In the genomic region with DNA sequence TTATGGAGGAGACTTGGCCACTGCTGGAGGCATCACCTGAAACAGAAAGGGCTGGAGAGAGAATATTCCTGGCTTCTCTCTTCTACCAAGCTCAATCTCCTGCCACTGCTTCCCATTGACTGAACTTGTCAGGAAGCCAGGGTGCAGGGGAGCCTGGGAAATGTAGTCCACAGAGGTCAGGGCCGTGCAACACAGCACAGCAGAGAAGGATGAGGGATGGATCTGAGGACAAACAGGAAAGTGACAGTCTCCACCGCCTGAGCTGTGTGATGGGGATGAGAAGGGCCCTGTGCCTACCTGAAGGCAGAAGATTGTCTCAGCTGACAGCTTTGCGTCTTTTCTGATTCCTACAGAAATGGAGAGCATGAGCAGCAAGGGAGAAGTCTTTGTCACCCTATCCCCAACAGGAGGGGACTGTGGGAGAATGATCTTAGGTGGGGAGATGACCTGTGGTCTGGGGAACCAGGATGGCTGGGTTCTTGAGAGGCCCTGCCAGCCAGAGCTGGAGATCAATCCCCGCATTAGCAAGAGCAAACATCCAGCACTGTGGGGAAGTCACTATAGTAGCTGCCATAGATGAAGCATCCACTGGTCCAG, we compare ENCODE assay signal across 9 cellular contexts.
DNase-seq lines count a peak whose midpoint lies in the region; ATAC-seq and TF ChIP-seq lines count a peak whose summit lies in the region.
"Had no signal": no experiment of that assay in that cellular context is flagged by ENCODE, and none has a peak within 500 bp of the region (broad histone marks: within the 10 kb centered on the region; RNA-seq: fewer than 3 reads in every experiment).

No MANE protein-coding gene starts in this region.

- H3K27ac ChIP-seq in liver (ENCODE audit: low read depth in 1 of 2, low read length in 2 of 2), result no peak overlapping the region
- H3K27ac ChIP-seq in CD8-positive, alpha-beta memory T cell (ENCODE audit: low read depth, low read length), result no peak overlapping the region
- H3K27ac ChIP-seq: PC-9 had no signal

- H3K27ac Mint-ChIP-seq in CD8-positive, alpha-beta memory T cell, result peak overlapping the region in 1 of 8 donors; percentile 32

- CTCF ChIA-PET in CD8-positive, alpha-beta memory T cell (lab: Charles Lee), result no interaction called here

- H3K4me3 ChIP-seq in astrocyte of the spinal cord (ENCODE audit: low read depth, low read length), result no peak overlapping the region
- no peak overlapping the region for H3K4me3 ChIP-seq in liver (ENCODE audit: low read depth in 1 of 3, low read length in 3 of 3)
- H3K4me3 ChIP-seq in CD8-positive, alpha-beta memory T cell (ENCODE audit: low read length), result no peak overlapping the region
- H3K4me3 ChIP-seq: PC-9 had no signal

- no peak overlapping the region for H3K4me3 Mint-ChIP-seq in CD8-positive, alpha-beta memory T cell

- 53% methylated on average over 4 of the region's 4 CpGs for WGBS in liver

- ATAC-seq in GM18505 (IDR thresholded peaks at IDR 0.05; ENCODE audit: unreplicated experiment), result no peak

- DNase-seq in C1 segment of cervical spinal cord (lab: John Stamatoyannopoulos, UW) (peak in 10 of 14 donors; percentile 3 to 24 (median 14)), astrocyte of the spinal cord (ENCODE audit: low read depth, low spot score) (peak; percentile 45), KG1 (lab: John Stamatoyannopoulos, UW) (no peak), NCI-H524 treated with DMSO at 0.1 percent for 48 hours (lab: John Stamatoyannopoulos, UW) (no peak)
- no peak for DNase-seq in CD8-positive, alpha-beta memory T cell

- H3K4me1 ChIP-seq in liver (ENCODE audit: control insufficient read depth in 4 of 4, insufficient read depth in 4 of 4, low read length in 3 of 4), result peaks cover 9 to 25% (median 20%) of the 10 kb centered on the region in 4 donors
- H3K4me1 ChIP-seq in CD8-positive, alpha-beta memory T cell (ENCODE audit: insufficient read depth, low read length), result peaks cover 5% of the 10 kb centered on the region

- POLR2A ChIA-PET in CD8-positive, alpha-beta memory T cell (lab: Charles Lee), result no interaction called here

- H3K36me3 ChIP-seq in liver (ENCODE audit: control insufficient read depth in 4 of 4, insufficient read depth in 3 of 4, low read depth in 1 of 4, low read length in 3 of 4), result no peaks in the 10 kb centered on the region
- H3K36me3 ChIP-seq in CD8-positive, alpha-beta memory T cell (ENCODE audit: insufficient read depth, low read length), result no peaks in the 10 kb centered on the region

- H3K27me3 Mint-ChIP-seq in CD8-positive, alpha-beta memory T cell, result no peaks in the 10 kb centered on the region

- no peak for TF ChIP-seq CTCF in astrocyte of the spinal cord (IDR thresholded peaks at IDR 0.05; ENCODE audit: low read depth, low read length)
- no peak for TF ChIP-seq CTCF in liver (IDR thresholded peaks at IDR 0.05; ENCODE audit: low read depth, low read length, missing input control)

- no peaks in the 10 kb centered on the region for H3K9me3 ChIP-seq in liver (ENCODE audit: control insufficient read depth in 4 of 4, low read length in 3 of 4)
- no peaks in the 10 kb centered on the region for H3K9me3 ChIP-seq in CD8-positive, alpha-beta memory T cell (ENCODE audit: low read length)

- no peak overlapping the region for H3K9ac ChIP-seq in liver (ENCODE audit: low read depth in 1 of 2, low read length in 2 of 2)

- no peaks in the 10 kb centered on the region for H3K36me3 Mint-ChIP-seq in CD8-positive, alpha-beta memory T cell

- TF ChIP-seq POLR2A in GM18505 (IDR thresholded peaks at IDR 0.05; ENCODE audit: borderline replicate concordance, extremely low read depth, insufficient read depth, insufficient read length), result no peak

- TF ChIP-seq EP300 in Ishikawa (IDR thresholded peaks at IDR 0.05; ENCODE audit: borderline replicate concordance), result no peak

- in situ Hi-C loops in astrocyte of the spinal cord (cut with HindIII; ENCODE audit: low sequenced_read_pairs), result no loop called here

- peaks cover 20 to 22% (median 20%) of the 10 kb centered on the region in 3 donors for H3K4me1 Mint-ChIP-seq in CD8-positive, alpha-beta memory T cell

- TF ChIP-seq RAD21 in Ishikawa (IDR thresholded peaks at IDR 0.05; ENCODE audit: low read depth), result no peak
- TF ChIP-seq RAD21 in liver (IDR thresholded peaks at IDR 0.05), result peak; percentile 27 to 63

- no peaks in the 10 kb centered on the region for H3K27me3 ChIP-seq in liver (ENCODE audit: control insufficient read depth in 4 of 4, insufficient read depth in 4 of 4, low read length in 3 of 4)
- peaks cover 3% of the 10 kb centered on the region for H3K27me3 ChIP-seq in CD8-positive, alpha-beta memory T cell (ENCODE audit: insufficient read depth, low read length, poor library complexity, severe bottlenecking)

- H3K9me3 Mint-ChIP-seq in CD8-positive, alpha-beta memory T cell, result no peaks in the 10 kb centered on the region

TF ChIP-seq in Ishikawa, 13 proteins besides CTCF, POLR2A, EP300 and RAD21:
- peak; percentile 68 for TF ChIP-seq NFIC (IDR thresholded peaks at IDR 0.05)
- TF ChIP-seq YY1 (IDR thresholded peaks at IDR 0.05; ENCODE audit: low read depth), result no peak
- TF ChIP-seq TEAD4 (IDR thresholded peaks at IDR 0.05), result no peak
- no peak for TF ChIP-seq TAF1 (IDR thresholded peaks at IDR 0.05; ENCODE audit: low read depth)
- no peak for TF ChIP-seq USF1 (IDR thresholded peaks at IDR 0.05)
- no peak for TF ChIP-seq CREB1 (IDR thresholded peaks at IDR 0.05; ENCODE audit: low read depth)
- no peak for TF ChIP-seq EGR1 (IDR thresholded peaks at IDR 0.05)

TF ChIP-seq in liver, 16 proteins besides CTCF, POLR2A, EP300 and RAD21:
- TF ChIP-seq, protein P1, sequence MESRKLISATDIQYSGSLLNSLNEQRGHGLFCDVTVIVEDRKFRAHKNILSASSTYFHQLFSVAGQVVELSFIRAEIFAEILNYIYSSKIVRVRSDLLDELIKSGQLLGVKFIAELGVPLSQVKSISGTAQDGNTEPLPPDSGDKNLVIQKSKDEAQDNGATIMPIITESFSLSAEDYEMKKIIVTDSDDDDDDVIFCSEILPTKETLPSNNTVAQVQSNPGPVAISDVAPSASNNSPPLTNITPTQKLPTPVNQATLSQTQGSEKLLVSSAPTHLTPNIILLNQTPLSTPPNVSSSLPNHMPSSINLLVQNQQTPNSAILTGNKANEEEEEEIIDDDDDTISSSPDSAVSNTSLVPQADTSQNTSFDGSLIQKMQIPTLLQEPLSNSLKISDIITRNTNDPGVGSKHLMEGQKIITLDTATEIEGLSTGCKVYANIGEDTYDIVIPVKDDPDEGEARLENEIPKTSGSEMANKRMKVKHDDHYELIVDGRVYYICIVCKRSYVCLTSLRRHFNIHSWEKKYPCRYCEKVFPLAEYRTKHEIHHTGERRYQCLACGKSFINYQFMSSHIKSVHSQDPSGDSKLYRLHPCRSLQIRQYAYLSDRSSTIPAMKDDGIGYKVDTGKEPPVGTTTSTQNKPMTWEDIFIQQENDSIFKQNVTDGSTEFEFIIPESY (IDR thresholded peaks at IDR 0.05), result no peak
- TF ChIP-seq FOXA2 (IDR thresholded peaks at IDR 0.05) (no peak), HNF4A (conservative IDR thresholded peaks at IDR 0.05) (peak in 1 of 2 donors; percentile 13), YY1 (IDR thresholded peaks at IDR 0.05) (no peak), NR2F2 (IDR thresholded peaks at IDR 0.05) (no peak), GABPA (IDR thresholded peaks at IDR 0.05 in 1 of 2, conservative IDR thresholded peaks at IDR 0.05 in 1 of 2) (no peak), FOXA1 (IDR thresholded peaks at IDR 0.05) (no peak), RXRA (IDR thresholded peaks at IDR 0.05) (peak; percentile 56 to 61), JUND (IDR thresholded peaks at IDR 0.05) (no peak)

Comparison
In these comparisons a context has a peak if more than half of its experiments do, and no peak if none do; other contexts are left out.
1. DNase-seq: peak in C1 segment of cervical spinal cord (10 of 14) and astrocyte of the spinal cord (single experiment); none in KG1 (single experiment), CD8-positive, alpha-beta memory T cell (0 of 5) and NCI-H524 treated with DMSO at 0.1 percent for 48 hours (single experiment).